15 cellular contexts compared by ENCODE assay signal in genomic region chr2:169082995-169083394, GRCh38. TPM values are rescaled to one million over a fixed set of nuclear protein-coding genes. Genes with fewer than 3 reads are reported as not detected.
A peak's percentile ranks its signal among the peaks of the same experiment; 100 is the strongest.
DNase-seq lines count a peak whose midpoint lies in the region; ATAC-seq, FAIRE-seq and TF ChIP-seq lines count a peak whose summit lies in the region.
"Had no signal": no experiment of that assay in that cellular context is flagged by ENCODE, and none has a peak within 500 bp of the region (broad histone marks: within the 10 kb centered on the region; RNA-seq: fewer than 3 reads in every experiment).

No MANE protein-coding gene starts in this region.

- CTCF ChIA-PET in activated B cell treated with CpG ODN at 0.5 μM for 24 hours (lab: Charles Lee) = no interaction called here

- no peak for FAIRE-seq in GM12891 (lab: Jason Lieb, UNC)

- TF ChIP-seq POLR2A in GM12891 (IDR thresholded peaks at IDR 0.05; ENCODE audit: low read depth, low read length) = no peak

- intact Hi-C loops in activated B cell treated with CpG ODN at 0.5 μM for 24 hours (cut with micrococcal nuclease) = loop anchor here (2.0 kb wide), 1 partner anchor 18 kb away; no protein-coding TSS in a partner anchor

- peak overlapping the region; percentile 53 for H3K4me3 Mint-ChIP-seq in activated B cell treated with CpG ODN at 0.5 μM for 24 hours
- H3K4me3 Mint-ChIP-seq: activated naive CD8-positive, alpha-beta T cell; CD4-positive, alpha-beta memory T cell; mesothelial cell of epicardium; WTC11 had no signal

- no peak for DNase-seq in GM12891 (ENCODE audit: insufficient read length, low spot score)
- no peak for DNase-seq in activated B cell treated with CpG ODN at 0.5 μM for 24 hours
- no peak for DNase-seq in ACHN
- DNase-seq in NCI-H226 = no peak
- DNase-seq in hippocampal formation (lab: John Stamatoyannopoulos, UW) = no peak
- DNase-seq in GM10266 (ENCODE audit: extremely low spot score) = no peak
- DNase-seq: CD4-positive, alpha-beta memory T cell; heart left ventricle; MM.1S had no signal

- POLR2A ChIA-PET in activated B cell treated with CpG ODN at 0.5 μM for 24 hours (lab: Charles Lee) = no interaction called here

- no peaks in the 10 kb centered on the region for H3K9me3 Mint-ChIP-seq in activated B cell treated with CpG ODN at 0.5 μM for 24 hours
- H3K9me3 Mint-ChIP-seq: WTC11 had no signal

- peak overlapping the region; percentile 46 for H3K27ac Mint-ChIP-seq in activated B cell treated with CpG ODN at 0.5 μM for 24 hours
- H3K27ac Mint-ChIP-seq: activated naive CD8-positive, alpha-beta T cell; CD4-positive, alpha-beta memory T cell; mesothelial cell of epicardium; WTC11 had no signal

- peaks cover 36% of the 10 kb centered on the region for H3K4me1 Mint-ChIP-seq in activated B cell treated with CpG ODN at 0.5 μM for 24 hours
- H3K4me1 Mint-ChIP-seq: CD4-positive, alpha-beta memory T cell; WTC11 had no signal

- H3K36me3 Mint-ChIP-seq in activated B cell treated with CpG ODN at 0.5 μM for 24 hours (ENCODE audit: low read depth) = no peaks in the 10 kb centered on the region
- H3K36me3 Mint-ChIP-seq: activated naive CD8-positive, alpha-beta T cell; CD4-positive, alpha-beta memory T cell; mesothelial cell of epicardium; WTC11 had no signal

- ATAC-seq in GM19397 (IDR thresholded peaks at IDR 0.05; ENCODE audit: unreplicated experiment) = peak; percentile 35
- peak; percentile 63 for ATAC-seq in HG03066 (IDR thresholded peaks at IDR 0.05; ENCODE audit: low read depth, unreplicated experiment)
- no peak for ATAC-seq in activated B cell treated with CpG ODN at 0.5 μM for 24 hours (ENCODE audit: low read depth)
- ATAC-seq: heart left ventricle, WTC11 had no signal

- in situ Hi-C loops in ACHN (cut with HindIII; ENCODE audit: low pct_ligation_motif_present, low pct_unique_long_range_greater_than_20kb, low sequenced_read_pairs) = no loop called here

- no peaks in the 10 kb centered on the region for H3K27me3 Mint-ChIP-seq in activated B cell treated with CpG ODN at 0.5 μM for 24 hours
- H3K27me3 Mint-ChIP-seq: activated naive CD8-positive, alpha-beta T cell had no signal

- TF ChIP-seq CTCF in activated B cell treated with CpG ODN at 0.5 μM for 24 hours (IDR thresholded peaks at IDR 0.05) = no peak
- TF ChIP-seq CTCF in GM10266 (IDR thresholded peaks at IDR 0.05; ENCODE audit: control insufficient read depth, insufficient read depth, low read depth, missing control alignments) = no peak

TF ChIP-seq in GM12891, 5 proteins besides CTCF, POLR2A, EP300 and RAD21:
- TF ChIP-seq PAX5 (IDR thresholded peaks at IDR 0.05; ENCODE audit: insufficient read depth, low read length, severe bottlenecking) (no peak), SPI1 (IDR thresholded peaks at IDR 0.05; ENCODE audit: low read depth, low read length) (peak; percentile 74)

RNA-seq across cellular contexts. Expression of gene DHRS9, which starts 13.6 kb away (rescaled TPM):
- 0.14 TPM for polyA plus RNA-seq in GM12891 (2012; ENCODE audit: low read depth, missing spikeins)
- 0.71 and 1.2 TPM in 2 replicates for total RNA-seq in activated B cell treated with CpG ODN at 0.5 μM for 24 hours
- total RNA-seq: dermis microvascular lymphatic vessel endothelial cell, WTC11 had no signal
- polyA plus RNA-seq: CD4-positive, alpha-beta memory T cell had no signal

RNA-seq across cellular contexts. Expression of gene ABCB11, which starts 51.9 kb away (rescaled TPM):
- polyA plus RNA-seq in GM12891 (2012; ENCODE audit: low read depth, missing spikeins) = not detected
- 0.05 TPM in 1 of 2 replicates, not detected in the other for total RNA-seq in activated B cell treated with CpG ODN at 0.5 μM for 24 hours
- total RNA-seq: CD4-positive, alpha-beta memory T cell; dermis microvascular lymphatic vessel endothelial cell had no signal
- polyA plus RNA-seq: CD4-positive, alpha-beta memory T cell had no signal
